7 cellular contexts compared by ENCODE assay signal in genomic region chr6:80214436-80215022, GRCh38.
A peak's percentile ranks its signal among the peaks of the same experiment; 100 is the strongest.
DNase-seq lines count a peak whose midpoint lies in the region; ATAC-seq, FAIRE-seq and TF ChIP-seq lines count a peak whose summit lies in the region.

No MANE protein-coding gene starts in this region.

- H3K4me3 Mint-ChIP-seq in astrocyte (ENCODE audit: unreplicated experiment), result no peak overlapping the region
- H3K4me3 Mint-ChIP-seq in stimulated activated effector memory CD8-positive, alpha-beta T cell treated with anti-CD3 and anti-CD28 coated beads, Interleukin-12 subunit alpha, Interleukin-12 subunit beta, amount 100 ng/mL, for 72 hours, result no peak overlapping the region

- H3K27ac ChIP-seq in astrocyte (ENCODE audit: low read depth, low read length) (no peak overlapping the region), iPS DF 6.9 (ENCODE audit: low read length) (no peak overlapping the region)

- no peaks in the 10 kb centered on the region for H3K9me3 Mint-ChIP-seq in astrocyte (ENCODE audit: unreplicated experiment)
- H3K9me3 Mint-ChIP-seq in stimulated activated effector memory CD8-positive, alpha-beta T cell treated with anti-CD3 and anti-CD28 coated beads, Interleukin-12 subunit alpha, Interleukin-12 subunit beta, amount 100 ng/mL, for 72 hours, result no peaks in the 10 kb centered on the region

- peaks cover 2% of the 10 kb centered on the region for H3K36me3 Mint-ChIP-seq in astrocyte (ENCODE audit: low read depth, unreplicated experiment)
- no peaks in the 10 kb centered on the region for H3K36me3 Mint-ChIP-seq in stimulated activated effector memory CD8-positive, alpha-beta T cell treated with anti-CD3 and anti-CD28 coated beads, Interleukin-12 subunit alpha, Interleukin-12 subunit beta, amount 100 ng/mL, for 72 hours

- H3K36me3 ChIP-seq in astrocyte (ENCODE audit: insufficient read depth, low read length) (no peaks in the 10 kb centered on the region), iPS DF 6.9 (ENCODE audit: control insufficient read depth, insufficient read depth, low read length) (no peaks in the 10 kb centered on the region)

- peak; percentile 82 for TF ChIP-seq CTCF in astrocyte (IDR thresholded peaks at IDR 0.05; ENCODE audit: insufficient read depth, low read depth, low read length)

- peak; percentile 52 for FAIRE-seq in astrocyte (lab: Jason Lieb, UNC)

- peaks cover 18% of the 10 kb centered on the region for H3K4me1 Mint-ChIP-seq in astrocyte (ENCODE audit: low read depth, unreplicated experiment)
- peaks cover 5% of the 10 kb centered on the region for H3K4me1 Mint-ChIP-seq in stimulated activated effector memory CD8-positive, alpha-beta T cell treated with anti-CD3 and anti-CD28 coated beads, Interleukin-12 subunit alpha, Interleukin-12 subunit beta, amount 100 ng/mL, for 72 hours

- ATAC-seq in GM21447 (IDR thresholded peaks at IDR 0.05; ENCODE audit: unreplicated experiment) (peak; percentile 85), HG03558 (IDR thresholded peaks at IDR 0.05; ENCODE audit: extremely low read depth, unreplicated experiment) (peak; percentile 59)
- ATAC-seq in stimulated activated effector memory CD8-positive, alpha-beta T cell treated with anti-CD3 and anti-CD28 coated beads, Interleukin-12 subunit alpha, Interleukin-12 subunit beta, amount 100 ng/mL, for 72 hours, result peak; percentile 77

- no peak overlapping the region for H3K27ac Mint-ChIP-seq in astrocyte (ENCODE audit: unreplicated experiment)
- no peak overlapping the region for H3K27ac Mint-ChIP-seq in stimulated activated effector memory CD8-positive, alpha-beta T cell treated with anti-CD3 and anti-CD28 coated beads, Interleukin-12 subunit alpha, Interleukin-12 subunit beta, amount 100 ng/mL, for 72 hours

- no peak overlapping the region for H3K9ac ChIP-seq in astrocyte (ENCODE audit: low read length)

- no peaks in the 10 kb centered on the region for H3K4me1 ChIP-seq in astrocyte (ENCODE audit: insufficient read depth, low read length)
- no peaks in the 10 kb centered on the region for H3K4me1 ChIP-seq in iPS DF 6.9 (ENCODE audit: control insufficient read depth, insufficient read depth, low read length)

- H3K27me3 ChIP-seq in astrocyte (ENCODE audit: insufficient read depth, low read length) (no peaks in the 10 kb centered on the region), iPS DF 6.9 (ENCODE audit: control insufficient read depth, insufficient read depth, low read length) (no peaks in the 10 kb centered on the region)

- no peaks in the 10 kb centered on the region for H3K9me3 ChIP-seq in astrocyte (ENCODE audit: insufficient read depth, low read depth, low read length)
- no peaks in the 10 kb centered on the region for H3K9me3 ChIP-seq in iPS DF 6.9 (ENCODE audit: control insufficient read depth, insufficient read depth, low read length)

- H3K27me3 Mint-ChIP-seq in astrocyte (ENCODE audit: low read depth, unreplicated experiment), result no peaks in the 10 kb centered on the region

- H3K4me3 ChIP-seq in astrocyte (ENCODE audit: insufficient read depth, low read depth, low read length), result no peak overlapping the region
- H3K4me3 ChIP-seq in iPS DF 6.9 (ENCODE audit: low read length), result no peak overlapping the region

- DNase-seq in GM03348 (ENCODE audit: low spot score) (peak; percentile 69), NCI-H748 (lab: John Stamatoyannopoulos, UW; ENCODE audit: unreplicated experiment) (peak; percentile 73), astrocyte (ENCODE audit: low read depth) (peak; percentile 31), iPS DF 6.9 (ENCODE audit: low read depth, low spot score) (peak; percentile 5)
- DNase-seq in stimulated activated effector memory CD8-positive, alpha-beta T cell treated with anti-CD3 and anti-CD28 coated beads, Interleukin-12 subunit alpha, Interleukin-12 subunit beta, amount 100 ng/mL, for 72 hours (ENCODE audit: low spot score in 2 of 2), result no peak

- no peaks in the 10 kb centered on the region for H4K20me1 ChIP-seq in astrocyte (ENCODE audit: insufficient read depth, low read length)

- 100% methylated on average over 1 of the region's 4 CpGs for WGBS in iPS DF 6.9 (ENCODE audit: insufficient coverage, insufficient read length)

- H3K79me2 ChIP-seq in astrocyte (ENCODE audit: insufficient read depth, low read length), result no peaks in the 10 kb centered on the region

- H3K4me2 ChIP-seq in astrocyte (ENCODE audit: low read length), result no peak overlapping the region

- no peak overlapping the region for H2AFZ ChIP-seq in astrocyte (ENCODE audit: low read depth, low read length)

Comparison
In these comparisons a context has a peak if more than half of its experiments do, and no peak if none do; other contexts are left out.
1. DNase-seq: peak in GM03348 (single experiment), NCI-H748 (single experiment), astrocyte (single experiment) and iPS DF 6.9 (single experiment); none in stimulated activated effector memory CD8-positive, alpha-beta T cell treated with anti-CD3 and anti-CD28 coated beads, Interleukin-12 subunit alpha, Interleukin-12 subunit beta, amount 100 ng/mL, for 72 hours (0 of 2).
2. Peak in every context shown above with its lines, with median percentiles within 50 percentile points of each other: ATAC-seq.